17 cellular contexts compared by ENCODE assay signal in the genomic region with DNA sequence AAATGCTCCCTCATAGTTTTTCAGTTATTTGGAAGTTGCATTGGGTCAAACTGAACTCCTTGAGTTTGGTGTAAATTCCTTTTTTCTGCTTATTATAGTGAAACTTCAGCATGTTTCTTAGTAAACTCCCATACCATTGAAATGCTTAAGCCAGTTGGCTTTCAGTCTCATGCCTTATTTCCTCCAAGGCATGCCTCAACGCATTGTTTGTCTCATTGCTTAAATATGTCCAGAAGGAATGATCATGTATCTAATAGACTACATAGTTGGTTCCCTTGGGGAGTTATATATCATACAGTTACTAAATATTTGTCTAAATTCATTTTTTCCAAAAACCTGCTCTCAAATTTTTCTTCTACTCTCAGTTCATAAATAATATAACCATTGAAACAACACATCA.
"Had no signal": no experiment of that assay in that cellular context is flagged by ENCODE, and none has a peak within 500 bp of the region (broad histone marks: within the 10 kb centered on the region; RNA-seq: fewer than 3 reads in every experiment).

No MANE protein-coding gene starts in this region.

- H3K36me3 Mint-ChIP-seq: memory B cell; natural killer cell treated with Interleukin-12 subunit alpha and Interleukin-12 subunit beta and Interleukin-15 and Interleukin-18, amount 100 ng/mL, for 72 hours had no signal

- H3K4me3 Mint-ChIP-seq: memory B cell; natural killer cell treated with Interleukin-12 subunit alpha and Interleukin-12 subunit beta and Interleukin-15 and Interleukin-18, amount 100 ng/mL, for 72 hours had no signal

- H3K9me3 ChIP-seq: esophagus muscularis mucosa, gastrocnemius medialis, heart right ventricle, SK-N-SH had no signal

- H3K36me3 ChIP-seq: gastrocnemius medialis had no signal

- H3K27me3 Mint-ChIP-seq: progenitor cell of endocrine pancreas had no signal

- H3K4me1 Mint-ChIP-seq: memory B cell had no signal

- H3K27ac ChIP-seq: esophagus muscularis mucosa had no signal

- DNase-seq: activated CD4-positive, alpha-beta T cell treated with anti-CD3 and anti-CD28 coated beads, Interleukin-2, amount 50 U/mL, for 1 hour; activated naive CD4-positive, alpha-beta T cell treated with Interleukin-2 at 50 U/mL for 16 hours; activated T-cell treated with anti-CD3 and anti-CD28 coated beads for 4 hours; aorta; gastrocnemius medialis; heart right ventricle; occipital lobe; right cardiac atrium; SK-N-SH; small intestine; stimulated activated naive CD8-positive, alpha-beta T cell treated with anti-CD3 and anti-CD28 coated beads, Interleukin-15, Interleukin-2, amounts not matched to agents 100 U/mL and 50 U/mL, for 24 hours; T-helper 1 cell; T1000 had no signal

- H3K27ac Mint-ChIP-seq: memory B cell; natural killer cell treated with Interleukin-12 subunit alpha and Interleukin-12 subunit beta and Interleukin-15 and Interleukin-18, amount 100 ng/mL, for 72 hours; progenitor cell of endocrine pancreas had no signal

- H3K9me3 Mint-ChIP-seq: memory B cell; natural killer cell treated with Interleukin-12 subunit alpha and Interleukin-12 subunit beta and Interleukin-15 and Interleukin-18, amount 100 ng/mL, for 72 hours had no signal

- H3K9ac ChIP-seq: SK-N-SH had no signal
